ENCODE assay signal across 22 cellular contexts in genomic region chr1:199809311-199809710, GRCh38.
"Had no signal": no experiment of that assay in that cellular context is flagged by ENCODE, and none has a peak within 500 bp of the region (broad histone marks: within the 10 kb centered on the region; RNA-seq: fewer than 3 reads in every experiment).

No MANE protein-coding gene starts in this region.

- H3K4me1 ChIP-seq: gastrocnemius medialis, left lung, pancreas, right atrium auricular region, sigmoid colon, spleen, testis, tibial artery had no signal

- DNase-seq: effector memory CD8-positive, alpha-beta T cell; gastrocnemius medialis; head of caudate nucleus; kidney; left cardiac atrium; left lung; mesenchymal stem cell; mucosa of descending colon; naive B cell; pancreas; sigmoid colon; spleen; stimulated activated CD4-positive, alpha-beta T cell treated with anti-CD3 and anti-CD28 coated beads, Interleukin-4, amount 100 ng/mL, for 4 hours; stimulated activated naive CD8-positive, alpha-beta T cell treated with anti-CD3 and anti-CD28 coated beads, Interleukin-15, Interleukin-2, amounts not matched to agents 100 U/mL and 50 U/mL, for 24 hours; substantia nigra; testis; tibial artery had no signal

- H3K36me3 ChIP-seq: gastrocnemius medialis, left lung, neutrophil, pancreas, right atrium auricular region, sigmoid colon, spleen, tibial artery had no signal

- H3K9me3 ChIP-seq: gastrocnemius medialis, left lung, mucosa of descending colon, neutrophil, pancreas, right atrium auricular region, sigmoid colon, spleen, testis, tibial artery had no signal

- H3K27me3 ChIP-seq: gastrocnemius medialis, left lung, neutrophil, pancreas, right atrium auricular region, sigmoid colon, spleen, testis, tibial artery had no signal

- H3K27ac ChIP-seq: coronary artery, gastrocnemius medialis, left lung, neutrophil, pancreas, right atrium auricular region, sigmoid colon, spleen, testis, tibial artery had no signal

- ATAC-seq: effector memory CD8-positive, alpha-beta T cell; gastrocnemius medialis; left cardiac atrium; left lung; mucosa of descending colon; natural killer cell treated with Interleukin-12 subunit alpha and Interleukin-12 subunit beta and Interleukin-15 and Interleukin-18, amount 100 ng/mL, for 72 hours; pancreas; stimulated activated memory B cell treated with anti-CD40 and anti-IgM and Interleukin-4, amounts not matched to agents 10 μg/mL and 1 μg/mL and 100 μg/mL, for 72 hours; stimulated activated naive CD8-positive, alpha-beta T cell treated with anti-CD3 and anti-CD28 coated beads, Interleukin-15, Interleukin-2, amounts not matched to agents 100 U/mL and 50 U/mL, for 24 hours had no signal

- H3K4me3 ChIP-seq: coronary artery, gastrocnemius medialis, left lung, mucosa of descending colon, pancreas, right atrium auricular region, sigmoid colon, spleen, testis, tibial artery had no signal
